Comparison of ENCODE assay signal across 20 cellular contexts in the genomic region with DNA sequence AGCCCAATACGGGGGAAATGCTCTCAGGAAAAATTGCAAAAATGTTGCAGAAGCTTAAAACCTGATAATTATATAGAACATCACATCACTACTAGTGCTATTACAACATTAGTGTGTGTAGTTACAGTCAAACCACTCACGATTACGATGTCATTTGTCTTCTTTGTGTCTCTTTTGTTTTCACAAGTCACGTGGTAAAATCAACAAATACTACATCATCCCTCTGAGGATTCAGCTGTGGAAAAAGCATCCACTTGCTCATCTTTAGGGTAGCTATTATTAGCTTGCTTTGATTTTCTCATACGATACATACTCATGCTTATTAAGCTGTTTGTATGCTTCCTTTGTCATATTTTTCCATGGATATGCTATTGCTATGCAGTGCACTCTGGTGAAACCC. TPM values are rescaled to one million over a fixed set of nuclear protein-coding genes. Genes with fewer than 3 reads are reported as not detected.
DNase-seq lines count a peak whose midpoint lies in the region; ATAC-seq and TF ChIP-seq lines count a peak whose summit lies in the region.
"Had no signal": no experiment of that assay in that cellular context is flagged by ENCODE, and none has a peak within 500 bp of the region (broad histone marks: within the 10 kb centered on the region; RNA-seq: fewer than 3 reads in every experiment).

No MANE protein-coding gene starts in this region.

- peaks cover 12% of the 10 kb centered on the region for H3K27me3 Mint-ChIP-seq in T-helper 2 cell treated with Interferon-gamma antibody and Interleukin-4, amounts not matched to agents 5 μg/mL and 100 μg/mL, for 36 hours (ENCODE audit: low read depth)

- no peak overlapping the region for H2BK120ac ChIP-seq in mesenchymal stem cell (ENCODE audit: low read depth, low read length)

- no peak overlapping the region for H3K4me2 ChIP-seq in mesenchymal stem cell (ENCODE audit: low read length, poor library complexity, severe bottlenecking)
- H3K4me2 ChIP-seq: GM23338 had no signal

- no peaks in the 10 kb centered on the region for H3K79me1 ChIP-seq in mesenchymal stem cell (replicated peaks; ENCODE audit: low read length, poor library complexity, severe bottlenecking)

- H3K4me3 Mint-ChIP-seq in T-helper 2 cell treated with Interferon-gamma antibody and Interleukin-4, amounts not matched to agents 5 μg/mL and 100 μg/mL, for 36 hours = no peak overlapping the region
- H3K4me3 Mint-ChIP-seq: B cell; CD4-positive, CD25-positive, alpha-beta regulatory T cell; GM23338 had no signal

- H3K4me3 ChIP-seq in HEK293 (ENCODE audit: low read depth, low read length) (no peak overlapping the region), mesenchymal stem cell (ENCODE audit: insufficient read depth in 1 of 2, low read depth in 1 of 2, low read length in 2 of 2) (no peak overlapping the region)
- H3K4me3 ChIP-seq: GM12878, GM23338 had no signal

- H3K18ac ChIP-seq in mesenchymal stem cell (ENCODE audit: low read depth in 1 of 2, low read length in 2 of 2) = no peak overlapping the region

- POLR2A ChIA-PET in HEK293 (lab: Yijun Ruan, JAX) = interaction anchor here (1.7 kb wide), 1 partner anchor 22 kb away, joined by 3 read pairs; a partner anchor contains a TSS

- H3K36me3 ChIP-seq in HEK293 (ENCODE audit: control insufficient read depth in 2 of 2, insufficient read depth in 1 of 2, low read length in 2 of 2) (no peaks in the 10 kb centered on the region), mesenchymal stem cell (ENCODE audit: control insufficient read depth in 1 of 2, insufficient read depth in 2 of 2, low read depth in 1 of 2, low read length in 2 of 2) (no peaks in the 10 kb centered on the region)

- ATAC-seq in HG02798 (IDR thresholded peaks at IDR 0.05; ENCODE audit: poor library complexity, unreplicated experiment) = no peak
- ATAC-seq: GM12878, GM23338, HCT116 had no signal

- WGBS in mesenchymal stem cell = 65% methylated on average over 3 of the region's 5 CpGs

- H3K4me1 Mint-ChIP-seq in T-helper 2 cell treated with Interferon-gamma antibody and Interleukin-4, amounts not matched to agents 5 μg/mL and 100 μg/mL, for 36 hours (ENCODE audit: low read depth) = peaks cover 2% of the 10 kb centered on the region
- H3K4me1 Mint-ChIP-seq: B cell; CD4-positive, CD25-positive, alpha-beta regulatory T cell had no signal

- DNase-seq in LHCN-M2 (ENCODE audit: low read depth) (peak; percentile 54), SHP77 (lab: John Stamatoyannopoulos, UW) (peak; percentile 34 to 61), mesenchymal stem cell (peak; percentile 29)
- DNase-seq in activated CD8-positive, alpha-beta memory T cell treated with anti-CD3 and anti-CD28 coated beads, Interleukin-2, amount 50 U/mL, for 48 hours = no peak
- no peak for DNase-seq in T-helper 2 cell treated with Interferon-gamma antibody and Interleukin-4, amounts not matched to agents 5 μg/mL and 100 μg/mL, for 36 hours (ENCODE audit: low spot score)
- DNase-seq: Calu3; CD4-positive, CD25-positive, alpha-beta regulatory T cell; DND-41; MM.1S; NCI-H1092 treated with DMSO at 0.1 percent for 48 hours; NCI-H2227 treated with DMSO at 0.1 percent for 48 hours; NCI-H524 treated with DMSO at 0.1 percent for 48 hours; SW 1271 had no signal

- H4K8ac ChIP-seq in mesenchymal stem cell (ENCODE audit: low read length) = no peak overlapping the region

- H3K27ac ChIP-seq in HEK293 (ENCODE audit: extremely low read depth, low read depth, low read length) = no peak overlapping the region
- H3K27ac ChIP-seq in mesenchymal stem cell (ENCODE audit: low read length, poor library complexity, severe bottlenecking) = no peak overlapping the region
- H3K27ac ChIP-seq: RWPE1 had no signal

- no peak overlapping the region for H2BK5ac ChIP-seq in mesenchymal stem cell (ENCODE audit: low read depth, low read length, poor library complexity, severe bottlenecking)

- no peak overlapping the region for H2AFZ ChIP-seq in mesenchymal stem cell (ENCODE audit: low read depth, low read length)
- H2AFZ ChIP-seq: GM23338 had no signal

- TF ChIP-seq CTCF in HEK293 (tag by site-specific recombination; IDR thresholded peaks at IDR 0.05) = no peak

- H3K36me3 Mint-ChIP-seq in T-helper 2 cell treated with Interferon-gamma antibody and Interleukin-4, amounts not matched to agents 5 μg/mL and 100 μg/mL, for 36 hours (ENCODE audit: low read depth) = no peaks in the 10 kb centered on the region
- H3K36me3 Mint-ChIP-seq: CD4-positive, CD25-positive, alpha-beta regulatory T cell had no signal

- no peak overlapping the region for H3K4ac ChIP-seq in mesenchymal stem cell (ENCODE audit: low read depth in 1 of 2, low read length in 2 of 2)

- no peak overlapping the region for H2BK12ac ChIP-seq in mesenchymal stem cell (ENCODE audit: low read length in 2 of 2)

- H3K9ac ChIP-seq in mesenchymal stem cell (ENCODE audit: low read length) = no peak overlapping the region

- no peak overlapping the region for H2AK5ac ChIP-seq in mesenchymal stem cell (ENCODE audit: low read length, severe bottlenecking)

- H3K27me3 ChIP-seq in mesenchymal stem cell (ENCODE audit: control insufficient read depth in 1 of 2, insufficient read depth in 1 of 2, low read length in 2 of 2) = no peaks in the 10 kb centered on the region

- H3K4me1 ChIP-seq in HEK293 (ENCODE audit: control insufficient read depth, insufficient read depth, low read length) (0 out of 2 replicates have a peak, but pooled peaks cover 5% of the 10 kb centered on the region), mesenchymal stem cell (ENCODE audit: control insufficient read depth, insufficient read depth, low read depth, low read length) (no peaks in the 10 kb centered on the region)

- H3K9me3 ChIP-seq in HEK293 (ENCODE audit: control insufficient read depth, insufficient read depth, low read depth, low read length) = no peaks in the 10 kb centered on the region
- no peaks in the 10 kb centered on the region for H3K9me3 ChIP-seq in mesenchymal stem cell (ENCODE audit: control insufficient read depth, low read length)

- H3K23ac ChIP-seq in mesenchymal stem cell (ENCODE audit: low read length in 2 of 2) = no peak overlapping the region

- H4K91ac ChIP-seq in mesenchymal stem cell (ENCODE audit: low read length) = no peak overlapping the region

- H2BK15ac ChIP-seq in mesenchymal stem cell (ENCODE audit: low read depth, poor library complexity, severe bottlenecking) = no peak overlapping the region

- CTCF ChIA-PET in HEK293 (lab: Yijun Ruan, JAX) = interaction anchor here (0.6 to 2.1 kb wide), 6 partner anchors 9 to 303 kb away, joined by 3 to 12 read pairs (median 4); no protein-coding TSS in a partner anchor

- H3K9me3 Mint-ChIP-seq in T-helper 2 cell treated with Interferon-gamma antibody and Interleukin-4, amounts not matched to agents 5 μg/mL and 100 μg/mL, for 36 hours = peaks cover 17% of the 10 kb centered on the region

- no peak overlapping the region for H3K27ac Mint-ChIP-seq in T-helper 2 cell treated with Interferon-gamma antibody and Interleukin-4, amounts not matched to agents 5 μg/mL and 100 μg/mL, for 36 hours
- H3K27ac Mint-ChIP-seq: B cell; CD4-positive, CD25-positive, alpha-beta regulatory T cell; GM23338 had no signal

- H3K14ac ChIP-seq in mesenchymal stem cell (ENCODE audit: low read length in 2 of 2) = no peak overlapping the region

TF ChIP-seq in HEK293, 187 proteins besides CTCF, POLR2A, EP300 and RAD21 (continues in another document):
- TF ChIP-seq ZBTB48 (tag by site-specific recombination; IDR thresholded peaks at IDR 0.05) = no peak
- TF ChIP-seq ZNF394 (tag by site-specific recombination; IDR thresholded peaks at IDR 0.05; ENCODE audit: borderline replicate concordance) = no peak
- TF ChIP-seq, protein P1, sequence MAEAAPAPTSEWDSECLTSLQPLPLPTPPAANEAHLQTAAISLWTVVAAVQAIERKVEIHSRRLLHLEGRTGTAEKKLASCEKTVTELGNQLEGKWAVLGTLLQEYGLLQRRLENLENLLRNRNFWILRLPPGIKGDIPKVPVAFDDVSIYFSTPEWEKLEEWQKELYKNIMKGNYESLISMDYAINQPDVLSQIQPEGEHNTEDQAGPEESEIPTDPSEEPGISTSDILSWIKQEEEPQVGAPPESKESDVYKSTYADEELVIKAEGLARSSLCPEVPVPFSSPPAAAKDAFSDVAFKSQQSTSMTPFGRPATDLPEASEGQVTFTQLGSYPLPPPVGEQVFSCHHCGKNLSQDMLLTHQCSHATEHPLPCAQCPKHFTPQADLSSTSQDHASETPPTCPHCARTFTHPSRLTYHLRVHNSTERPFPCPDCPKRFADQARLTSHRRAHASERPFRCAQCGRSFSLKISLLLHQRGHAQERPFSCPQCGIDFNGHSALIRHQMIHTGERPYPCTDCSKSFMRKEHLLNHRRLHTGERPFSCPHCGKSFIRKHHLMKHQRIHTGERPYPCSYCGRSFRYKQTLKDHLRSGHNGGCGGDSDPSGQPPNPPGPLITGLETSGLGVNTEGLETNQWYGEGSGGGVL (tag by site-specific recombination; IDR thresholded peaks at IDR 0.05) = no peak
- TF ChIP-seq KLF8 (tag by site-specific recombination; IDR thresholded peaks at IDR 0.05) = no peak
- TF ChIP-seq, protein P2, sequence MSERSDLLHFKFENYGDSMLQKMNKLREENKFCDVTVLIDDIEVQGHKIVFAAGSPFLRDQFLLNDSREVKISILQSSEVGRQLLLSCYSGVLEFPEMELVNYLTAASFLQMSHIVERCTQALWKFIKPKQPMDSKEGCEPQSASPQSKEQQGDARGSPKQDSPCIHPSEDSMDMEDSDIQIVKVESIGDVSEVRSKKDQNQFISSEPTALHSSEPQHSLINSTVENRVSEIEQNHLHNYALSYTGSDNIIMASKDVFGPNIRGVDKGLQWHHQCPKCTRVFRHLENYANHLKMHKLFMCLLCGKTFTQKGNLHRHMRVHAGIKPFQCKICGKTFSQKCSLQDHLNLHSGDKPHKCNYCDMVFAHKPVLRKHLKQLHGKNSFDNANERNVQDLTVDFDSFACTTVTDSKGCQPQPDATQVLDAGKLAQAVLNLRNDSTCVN (tag by site-specific recombination; optimal IDR thresholded peaks at IDR 0.05) = no peak
- TF ChIP-seq, protein P3, sequence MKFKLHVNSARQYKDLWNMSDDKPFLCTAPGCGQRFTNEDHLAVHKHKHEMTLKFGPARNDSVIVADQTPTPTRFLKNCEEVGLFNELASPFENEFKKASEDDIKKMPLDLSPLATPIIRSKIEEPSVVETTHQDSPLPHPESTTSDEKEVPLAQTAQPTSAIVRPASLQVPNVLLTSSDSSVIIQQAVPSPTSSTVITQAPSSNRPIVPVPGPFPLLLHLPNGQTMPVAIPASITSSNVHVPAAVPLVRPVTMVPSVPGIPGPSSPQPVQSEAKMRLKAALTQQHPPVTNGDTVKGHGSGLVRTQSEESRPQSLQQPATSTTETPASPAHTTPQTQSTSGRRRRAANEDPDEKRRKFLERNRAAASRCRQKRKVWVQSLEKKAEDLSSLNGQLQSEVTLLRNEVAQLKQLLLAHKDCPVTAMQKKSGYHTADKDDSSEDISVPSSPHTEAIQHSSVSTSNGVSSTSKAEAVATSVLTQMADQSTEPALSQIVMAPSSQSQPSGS (tag by site-specific recombination; IDR thresholded peaks at IDR 0.05; ENCODE audit: low read depth) = no peak
- no peak for TF ChIP-seq ZNF510 (tag by site-specific recombination; IDR thresholded peaks at IDR 0.05; ENCODE audit: insufficient replicate concordance)

RNA-seq across cellular contexts. Expression of a gene that starts 22.2 kb away (rescaled TPM):
- 8.2 and 9.9 TPM in 2 replicates for total RNA-seq in LHCN-M2 (2014; rRNA removed)
- polyA plus RNA-seq in LHCN-M2 (2012) = 5.8 TPM
- polyA plus RNA-seq in mesenchymal stem cell (2013, experiment 1 of 2) = 16.8 TPM
- 16.0 TPM for polyA plus RNA-seq in mesenchymal stem cell (2013, experiment 2 of 2)

Comparison
In these comparisons a context has a peak if more than half of its experiments do, and no peak if none do; other contexts are left out.
1. DNase-seq: peak in LHCN-M2 (single experiment), SHP77 (2 of 2) and mesenchymal stem cell (single experiment); none in activated CD8-positive, alpha-beta memory T cell treated with anti-CD3 and anti-CD28 coated beads, Interleukin-2, amount 50 U/mL, for 48 hours (single experiment) and T-helper 2 cell treated with Interferon-gamma antibody and Interleukin-4, amounts not matched to agents 5 μg/mL and 100 μg/mL, for 36 hours (single experiment).